In the genomic region with DNA sequence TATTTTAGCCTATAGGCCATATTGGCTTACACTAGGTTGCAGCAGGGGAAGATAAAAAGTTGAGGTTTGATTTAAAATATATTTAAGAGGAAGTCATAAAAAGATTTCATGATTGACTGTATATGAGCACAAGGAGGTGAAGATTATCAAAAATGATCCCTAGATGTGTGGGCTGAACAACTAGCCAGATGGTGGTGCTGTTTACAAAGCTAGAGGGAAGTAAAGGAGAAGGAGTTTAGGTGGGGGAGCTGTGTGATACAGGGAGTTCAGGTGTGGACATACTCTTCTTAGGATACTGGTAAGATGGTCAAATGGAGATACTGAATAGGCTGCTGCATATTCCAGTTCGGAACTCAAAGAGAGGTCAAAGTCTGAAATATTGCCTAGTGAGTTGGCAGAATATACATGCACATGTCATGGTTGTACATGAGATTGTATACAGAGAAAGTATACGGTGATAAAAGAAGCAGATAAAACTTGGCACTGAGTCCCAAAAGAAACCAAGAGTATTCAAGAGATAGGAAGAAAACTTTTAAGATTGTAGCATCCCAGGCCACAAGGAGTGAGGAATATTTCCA, we compare ENCODE assay signal across 8 cellular contexts.
A peak's percentile ranks its signal among the peaks of the same experiment; 100 is the strongest.
DNase-seq lines count a peak whose midpoint lies in the region; ATAC-seq lines count a peak whose summit lies in the region.

No MANE protein-coding gene starts in this region.

- no peak overlapping the region for H3K4me3 ChIP-seq in MG63

- CTCF ChIA-PET in activated naive CD4-positive, alpha-beta T cell treated with anti-CD3 and anti-CD28 coated beads, Interleukin-2, amount 10 ng/mL, durations not matched to agents 7 days and 5 days (lab: Charles Lee) = no interaction called here

- H3K27ac Mint-ChIP-seq in activated naive CD4-positive, alpha-beta T cell treated with anti-CD3 and anti-CD28 coated beads, Interleukin-2, amount 10 ng/mL, durations not matched to agents 7 days and 5 days = no peak overlapping the region

- H3K36me3 ChIP-seq in MG63 = no peaks in the 10 kb centered on the region

- ATAC-seq in HG02981 (IDR thresholded peaks at IDR 0.05; ENCODE audit: unreplicated experiment) = no peak
- no peak for ATAC-seq in HG03442 (IDR thresholded peaks at IDR 0.05; ENCODE audit: unreplicated experiment)
- ATAC-seq in HG02938 (IDR thresholded peaks at IDR 0.05; ENCODE audit: unreplicated experiment) = no peak

- no peaks in the 10 kb centered on the region for H3K36me3 Mint-ChIP-seq in activated naive CD4-positive, alpha-beta T cell treated with anti-CD3 and anti-CD28 coated beads, Interleukin-2, amount 10 ng/mL, durations not matched to agents 7 days and 5 days

- no peak overlapping the region for H3K4me3 Mint-ChIP-seq in activated naive CD4-positive, alpha-beta T cell treated with anti-CD3 and anti-CD28 coated beads, Interleukin-2, amount 10 ng/mL, durations not matched to agents 7 days and 5 days

- H3K27me3 ChIP-seq in MG63 = no peaks in the 10 kb centered on the region

- no peaks in the 10 kb centered on the region for H3K27me3 Mint-ChIP-seq in activated naive CD4-positive, alpha-beta T cell treated with anti-CD3 and anti-CD28 coated beads, Interleukin-2, amount 10 ng/mL, durations not matched to agents 7 days and 5 days

- H3K9me3 Mint-ChIP-seq in activated naive CD4-positive, alpha-beta T cell treated with anti-CD3 and anti-CD28 coated beads, Interleukin-2, amount 10 ng/mL, durations not matched to agents 7 days and 5 days = no peaks in the 10 kb centered on the region

- H3K4me1 Mint-ChIP-seq in activated naive CD4-positive, alpha-beta T cell treated with anti-CD3 and anti-CD28 coated beads, Interleukin-2, amount 10 ng/mL, durations not matched to agents 7 days and 5 days = no peaks in the 10 kb centered on the region

- DNase-seq in DMS53 treated with DMSO at 0.1 percent for 48 hours (lab: John Stamatoyannopoulos, UW; ENCODE audit: unreplicated experiment) (peak; percentile 8), MG63 (peak; percentile 9), SHP77 treated with DMSO at 0.1 percent for 48 hours (lab: John Stamatoyannopoulos, UW) (peak; percentile 43), iPS-NIHi11 (ENCODE audit: low spot score) (peak; percentile 65)
- no peak for DNase-seq in activated naive CD4-positive, alpha-beta T cell treated with anti-CD3 and anti-CD28 coated beads, Interleukin-2, amount 10 ng/mL, durations not matched to agents 7 days and 5 days

- H3K9me3 ChIP-seq in MG63 = no peaks in the 10 kb centered on the region
